In genomic region chr14:98919431-98919830, GRCh38 we compare ENCODE assay signal across 17 cellular contexts.
DNase-seq lines count a peak whose midpoint lies in the region; ATAC-seq, FAIRE-seq and TF ChIP-seq lines count a peak whose summit lies in the region.
"Had no signal": no experiment of that assay in that cellular context is flagged by ENCODE, and none has a peak within 500 bp of the region (broad histone marks: within the 10 kb centered on the region; RNA-seq: fewer than 3 reads in every experiment).

No MANE protein-coding gene starts in this region.

- H3K9ac ChIP-seq in H1 (replicated peaks in 1 of 4; ENCODE audit: extremely low read depth in 1 of 4, low read depth in 3 of 4, low read length in 3 of 4) (no peak overlapping the region), neuronal stem cell (ENCODE audit: low read depth, low read length, poor library complexity) (no peak overlapping the region)

- 0 out of 7 replicates have a peak, but pooled peaks cover 0 to 4% (median 0%) of the 10 kb centered on the region in 4 experiments for H3K4me1 ChIP-seq in H1 (replicated peaks in 1 of 4; ENCODE audit: control insufficient read depth in 3 of 4, insufficient read depth in 4 of 4, low read length in 3 of 4)
- no peaks in the 10 kb centered on the region for H3K4me1 ChIP-seq in neuronal stem cell (ENCODE audit: control insufficient read depth in 2 of 2, insufficient read depth in 1 of 2, low read depth in 1 of 2, low read length in 2 of 2)
- H3K4me1 ChIP-seq in tibial artery, result no peaks in the 10 kb centered on the region

- H4K20me1 ChIP-seq in H1 (replicated peaks in 1 of 2; ENCODE audit: control insufficient read depth in 1 of 2, insufficient read depth in 2 of 2, low read length in 2 of 2), result no peaks in the 10 kb centered on the region

- H2BK20ac ChIP-seq in H1 (ENCODE audit: low read length), result no peak overlapping the region

- no peaks in the 10 kb centered on the region for H3K79me2 ChIP-seq in H1 (ENCODE audit: control insufficient read depth in 1 of 2, insufficient read depth in 2 of 2, low read length in 2 of 2)

- no peak for TF ChIP-seq EP300 in H1 (IDR thresholded peaks at IDR 0.05; ENCODE audit: borderline replicate concordance in 1 of 2, low read depth in 2 of 2, low read length in 2 of 2)

- no peak overlapping the region for H3K4ac ChIP-seq in H1 (replicated peaks; ENCODE audit: insufficient read length, low read depth, low read length)
- no peak overlapping the region for H3K4ac ChIP-seq in neuronal stem cell (ENCODE audit: low read length)

- H3K36me3 ChIP-seq in H1 (ENCODE audit: control insufficient read depth in 2 of 4, insufficient read depth in 4 of 4, low read length in 3 of 4), result no peaks in the 10 kb centered on the region
- H3K36me3 ChIP-seq in neuronal stem cell (replicated peaks in 1 of 2; ENCODE audit: control insufficient read depth in 2 of 2, insufficient read depth in 2 of 2, low read length in 2 of 2), result no peaks in the 10 kb centered on the region
- H3K36me3 ChIP-seq in tibial artery, result no peaks in the 10 kb centered on the region

- WGBS in H1 (ENCODE audit: extremely low coverage in 1 of 2, insufficient coverage in 1 of 2, insufficient read length in 1 of 2, insufficient replicate concordance in 2 of 2, low coverage in 1 of 2, low lambda C conversion rate in 2 of 2, missing lambda C conversion rate in 1 of 2), 2 experiments, result 77% methylated on average over 2 of the region's 2 CpGs; no CpG with 5 or more reads in 1 of the 2 experiments
- WGBS in neuronal stem cell (ENCODE audit: extremely low coverage in 2 of 2, insufficient read length in 2 of 2, insufficient replicate concordance in 1 of 2), 2 donors, result no CpG with 5 or more reads among the region's 2 CpGs

- 0 out of 2 replicates have a peak overlapping the region, but pooled peaks have one; percentile 29 for H2BK15ac ChIP-seq in H1 (ENCODE audit: low read length)
- no peak overlapping the region for H2BK15ac ChIP-seq in neuronal stem cell (ENCODE audit: low read length)

- FAIRE-seq in H1 (lab: Jason Lieb, UNC), result no peak
- FAIRE-seq: A204.1, G401.6, GM12891, H54, HTR-8/SVneo had no signal

- no peak overlapping the region for H4K5ac ChIP-seq in H1 (ENCODE audit: insufficient read length, low read depth, low read length)

- no peak overlapping the region for H2AK5ac ChIP-seq in H1 (ENCODE audit: low read depth, low read length)
- no peak overlapping the region for H2AK5ac ChIP-seq in neuronal stem cell (ENCODE audit: low read depth, low read length)

- no peak for ATAC-seq in left ventricle myocardium superior
- no peak for ATAC-seq in HG03196 (IDR thresholded peaks at IDR 0.05; ENCODE audit: unreplicated experiment)
- ATAC-seq in HG03432 (IDR thresholded peaks at IDR 0.05; ENCODE audit: unreplicated experiment), result no peak
- ATAC-seq: HCT116 had no signal

- H3K14ac ChIP-seq in H1 (ENCODE audit: insufficient read length) (no peak overlapping the region), neuronal stem cell (ENCODE audit: low read length) (no peak overlapping the region)

- H2BK12ac ChIP-seq in H1 (ENCODE audit: low read depth, low read length) (no peak overlapping the region), neuronal stem cell (ENCODE audit: low read length) (peak overlapping the region; percentile 30)

- CTCF ChIA-PET in H1 (lab: Charles Lee; ENCODE audit: partially characterized antibody), result interaction anchor here (1.1 to 1.3 kb wide), 3 partner anchors 14 to 347 kb away, joined by 3 to 4 read pairs (median 3); no protein-coding TSS in a partner anchor

- H2AFZ ChIP-seq in H1 (ENCODE audit: low read length), result no peak overlapping the region
- H2AFZ ChIP-seq in neuronal stem cell (ENCODE audit: low read length), result no peak overlapping the region

- H3K56ac ChIP-seq in H1 (replicated peaks; ENCODE audit: insufficient read length, low read depth, low read length), result no peak overlapping the region

- H3K18ac ChIP-seq in H1 (ENCODE audit: extremely low read depth, low read length) (no peak overlapping the region), neuronal stem cell (ENCODE audit: low read length) (peak overlapping the region; percentile 25)

- DNase-seq in cardiac septum (ENCODE audit: low spot score) (peak; percentile 44), left ventricle myocardium superior (no peak), H1 (ENCODE audit: low read depth in 1 of 2, low spot score in 2 of 2) (no peak), neuronal stem cell (ENCODE audit: low spot score) (no peak), tibial artery (peak; percentile 7 to 49), DMS 273 treated with DMSO at 0.1 percent for 48 hours (lab: John Stamatoyannopoulos, UW) (no peak)
- DNase-seq: C1 segment of cervical spinal cord, Calu3, DMS79 had no signal

- intact Hi-C loops in cardiac septum (cut with DNase I) (no loop called here), left ventricle myocardium superior (cut with micrococcal nuclease) (no loop called here), tibial artery (cut with DNase I; ENCODE audit: low total_unique reads) (no loop called here)

- H3K27ac ChIP-seq in H1 (ENCODE audit: low read depth, low read length) (no peak overlapping the region), neuronal stem cell (replicated peaks; ENCODE audit: low read length) (no peak overlapping the region), tibial artery (no peak overlapping the region)

- no peak overlapping the region for H3K23ac ChIP-seq in H1 (ENCODE audit: insufficient read length)
- H3K23ac ChIP-seq in neuronal stem cell (ENCODE audit: low read depth, low read length, poor library complexity), result no peak overlapping the region

- POLR2A ChIA-PET in H1 (lab: Charles Lee; ENCODE audit: partially characterized antibody), result interaction anchor here (0.6 kb wide), 1 partner anchor 428 kb away, joined by 4 read pairs; no protein-coding TSS in a partner anchor

- TF ChIP-seq CTCF in H1 (IDR thresholded peaks at IDR 0.05; ENCODE audit: control extremely low read depth in 1 of 3, insufficient read depth in 1 of 3, low read depth in 1 of 3, low read length in 3 of 3), result no peak
- TF ChIP-seq CTCF in tibial artery (IDR thresholded peaks at IDR 0.05), result no peak

- no peak for TF ChIP-seq POLR2A in H1 (IDR thresholded peaks at IDR 0.05; ENCODE audit: control extremely low read depth in 1 of 2, low read depth in 2 of 2, low read length in 2 of 2)

- H3K79me1 ChIP-seq in H1 (ENCODE audit: low read depth, low read length) (no peaks in the 10 kb centered on the region), neuronal stem cell (ENCODE audit: low read depth, low read length) (no peaks in the 10 kb centered on the region)

- H3K23me2 ChIP-seq in H1 (ENCODE audit: low read depth, low read length), result no peaks in the 10 kb centered on the region

- no peak for TF ChIP-seq RAD21 in H1 (IDR thresholded peaks at IDR 0.05 in 1 of 2, conservative IDR thresholded peaks at IDR 0.05 in 1 of 2; ENCODE audit: low read depth in 2 of 2, low read length in 2 of 2)

- H4K8ac ChIP-seq in H1 (ENCODE audit: extremely low read depth, insufficient read depth, low read length), result no peak overlapping the region
- H4K8ac ChIP-seq in neuronal stem cell (ENCODE audit: low read depth, low read length), result peak overlapping the region; percentile 83

- H3K9me3 ChIP-seq in H1 (ENCODE audit: insufficient read depth in 2 of 2, low read depth in 1 of 2, low read length in 1 of 2) (no peaks in the 10 kb centered on the region; a peak in 1 of 4 replicates), neuronal stem cell (replicated peaks in 1 of 2; ENCODE audit: control insufficient read depth in 2 of 2, insufficient read depth in 1 of 2, low read depth in 1 of 2, low read length in 2 of 2) (no peaks in the 10 kb centered on the region), tibial artery (no peaks in the 10 kb centered on the region)

- H4K91ac ChIP-seq in H1 (replicated peaks; ENCODE audit: insufficient read length, low read length) (no peak overlapping the region), neuronal stem cell (ENCODE audit: low read depth, low read length, poor library complexity) (no peak overlapping the region)

- no peak overlapping the region for H2BK120ac ChIP-seq in H1 (replicated peaks; ENCODE audit: low read depth, low read length)
- H2BK120ac ChIP-seq in neuronal stem cell (ENCODE audit: low read depth, low read length), result no peak overlapping the region

- no peak overlapping the region for H3K4me2 ChIP-seq in H1 (ENCODE audit: insufficient read depth in 1 of 2, low read depth in 2 of 2, low read length in 2 of 2)
- H3K4me2 ChIP-seq in neuronal stem cell (ENCODE audit: insufficient read depth, low read length, poor library complexity, severe bottlenecking), result no peak overlapping the region

- H3K27me3 ChIP-seq in H1 (replicated peaks in 1 of 4; ENCODE audit: control insufficient read depth in 3 of 4, extremely low read depth in 1 of 4, insufficient read depth in 3 of 4, low read length in 3 of 4) (no peaks in the 10 kb centered on the region), neuronal stem cell (ENCODE audit: control insufficient read depth in 3 of 3, insufficient read depth in 3 of 3, low read depth in 1 of 3, low read length in 3 of 3) (no peaks in the 10 kb centered on the region), tibial artery (peaks cover 0 to 13% of the 10 kb centered on the region in 2 donors)

- H2BK5ac ChIP-seq in H1 (ENCODE audit: low read depth, low read length) (no peak overlapping the region), neuronal stem cell (ENCODE audit: low read length) (no peak overlapping the region)

- H3K4me3 ChIP-seq in H1 (ENCODE audit: extremely low read depth in 1 of 4, insufficient read depth in 2 of 4, low read depth in 3 of 4, low read length in 4 of 4), result no peak overlapping the region
- H3K4me3 ChIP-seq in neuronal stem cell (ENCODE audit: low read length in 2 of 2), result no peak overlapping the region
- no peak overlapping the region for H3K4me3 ChIP-seq in tibial artery

TF ChIP-seq in H1, 55 proteins besides CTCF, POLR2A, EP300 and RAD21:
- no peak for TF ChIP-seq TCF12 (IDR thresholded peaks at IDR 0.05; ENCODE audit: low read depth, low read length)
- TF ChIP-seq GTF2F1 (IDR thresholded peaks at IDR 0.05; ENCODE audit: borderline replicate concordance, low read depth, low read length), result no peak
- TF ChIP-seq SP2 (IDR thresholded peaks at IDR 0.05; ENCODE audit: low read length), result no peak
- no peak for TF ChIP-seq SIRT6 (IDR thresholded peaks at IDR 0.05; ENCODE audit: low read length)
- no peak for TF ChIP-seq EGR1 (IDR thresholded peaks at IDR 0.05; ENCODE audit: borderline replicate concordance, low read depth, low read length)
- no peak for TF ChIP-seq TEAD4 (IDR thresholded peaks at IDR 0.05; ENCODE audit: low read depth, low read length)
- TF ChIP-seq HDAC6 (IDR thresholded peaks at IDR 0.05; ENCODE audit: low read depth, low read length), result no peak
- no peak for TF ChIP-seq CHD2 (IDR thresholded peaks at IDR 0.05; ENCODE audit: low read length)

Comparison
In these comparisons a context has a peak if more than half of its experiments do, and no peak if none do; other contexts are left out.
1. DNase-seq: peak in cardiac septum (single experiment) and tibial artery (2 of 2); none in left ventricle myocardium superior (single experiment), H1 (0 of 2), neuronal stem cell (single experiment) and DMS 273 treated with DMSO at 0.1 percent for 48 hours (single experiment).